ENCODE assay signal across 1 cellular context in the genomic region with DNA sequence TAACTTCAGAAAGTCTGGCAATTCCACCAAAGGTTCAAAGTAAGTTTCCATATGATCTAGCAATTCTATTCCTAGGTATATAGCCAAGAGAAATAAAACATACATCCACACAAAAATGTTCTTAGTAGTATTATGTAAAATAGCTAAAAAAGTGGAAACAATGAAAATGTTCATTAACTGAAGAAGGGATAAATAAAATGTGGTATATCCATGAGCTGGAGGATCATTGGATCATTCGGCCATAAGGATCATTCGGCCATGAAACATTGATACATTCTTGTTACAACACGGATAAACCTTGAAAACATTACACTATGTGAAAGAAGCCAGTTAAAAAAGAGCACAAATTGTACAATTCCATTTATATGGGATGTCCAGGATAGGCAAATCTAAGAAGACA.
TF ChIP-seq lines count a peak whose summit lies in the region.

No MANE protein-coding gene starts in this region.

TF ChIP-seq in WTC11, 78 proteins besides CTCF, POLR2A, EP300 and RAD21 (continued from another document):
- TF ChIP-seq, protein P1, sequence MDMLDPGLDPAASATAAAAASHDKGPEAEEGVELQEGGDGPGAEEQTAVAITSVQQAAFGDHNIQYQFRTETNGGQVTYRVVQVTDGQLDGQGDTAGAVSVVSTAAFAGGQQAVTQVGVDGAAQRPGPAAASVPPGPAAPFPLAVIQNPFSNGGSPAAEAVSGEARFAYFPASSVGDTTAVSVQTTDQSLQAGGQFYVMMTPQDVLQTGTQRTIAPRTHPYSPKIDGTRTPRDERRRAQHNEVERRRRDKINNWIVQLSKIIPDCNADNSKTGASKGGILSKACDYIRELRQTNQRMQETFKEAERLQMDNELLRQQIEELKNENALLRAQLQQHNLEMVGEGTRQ (CRISPR knock-in tag; IDR thresholded peaks at IDR 0.05), result no peak
- TF ChIP-seq ZNF512 (CRISPR knock-in tag; IDR thresholded peaks at IDR 0.05; ENCODE audit: borderline replicate concordance), result no peak
- no peak for TF ChIP-seq SMAD4 (CRISPR knock-in tag; IDR thresholded peaks at IDR 0.05)
- TF ChIP-seq USF1 (CRISPR knock-in tag; IDR thresholded peaks at IDR 0.05), result no peak
- TF ChIP-seq, protein P2, sequence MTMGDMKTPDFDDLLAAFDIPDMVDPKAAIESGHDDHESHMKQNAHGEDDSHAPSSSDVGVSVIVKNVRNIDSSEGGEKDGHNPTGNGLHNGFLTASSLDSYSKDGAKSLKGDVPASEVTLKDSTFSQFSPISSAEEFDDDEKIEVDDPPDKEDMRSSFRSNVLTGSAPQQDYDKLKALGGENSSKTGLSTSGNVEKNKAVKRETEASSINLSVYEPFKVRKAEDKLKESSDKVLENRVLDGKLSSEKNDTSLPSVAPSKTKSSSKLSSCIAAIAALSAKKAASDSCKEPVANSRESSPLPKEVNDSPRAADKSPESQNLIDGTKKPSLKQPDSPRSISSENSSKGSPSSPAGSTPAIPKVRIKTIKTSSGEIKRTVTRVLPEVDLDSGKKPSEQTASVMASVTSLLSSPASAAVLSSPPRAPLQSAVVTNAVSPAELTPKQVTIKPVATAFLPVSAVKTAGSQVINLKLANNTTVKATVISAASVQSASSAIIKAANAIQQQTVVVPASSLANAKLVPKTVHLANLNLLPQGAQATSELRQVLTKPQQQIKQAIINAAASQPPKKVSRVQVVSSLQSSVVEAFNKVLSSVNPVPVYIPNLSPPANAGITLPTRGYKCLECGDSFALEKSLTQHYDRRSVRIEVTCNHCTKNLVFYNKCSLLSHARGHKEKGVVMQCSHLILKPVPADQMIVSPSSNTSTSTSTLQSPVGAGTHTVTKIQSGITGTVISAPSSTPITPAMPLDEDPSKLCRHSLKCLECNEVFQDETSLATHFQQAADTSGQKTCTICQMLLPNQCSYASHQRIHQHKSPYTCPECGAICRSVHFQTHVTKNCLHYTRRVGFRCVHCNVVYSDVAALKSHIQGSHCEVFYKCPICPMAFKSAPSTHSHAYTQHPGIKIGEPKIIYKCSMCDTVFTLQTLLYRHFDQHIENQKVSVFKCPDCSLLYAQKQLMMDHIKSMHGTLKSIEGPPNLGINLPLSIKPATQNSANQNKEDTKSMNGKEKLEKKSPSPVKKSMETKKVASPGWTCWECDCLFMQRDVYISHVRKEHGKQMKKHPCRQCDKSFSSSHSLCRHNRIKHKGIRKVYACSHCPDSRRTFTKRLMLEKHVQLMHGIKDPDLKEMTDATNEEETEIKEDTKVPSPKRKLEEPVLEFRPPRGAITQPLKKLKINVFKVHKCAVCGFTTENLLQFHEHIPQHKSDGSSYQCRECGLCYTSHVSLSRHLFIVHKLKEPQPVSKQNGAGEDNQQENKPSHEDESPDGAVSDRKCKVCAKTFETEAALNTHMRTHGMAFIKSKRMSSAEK (CRISPR knock-in tag; IDR thresholded peaks at IDR 0.05; ENCODE audit: borderline replicate concordance), result no peak
- TF ChIP-seq, protein P3, sequence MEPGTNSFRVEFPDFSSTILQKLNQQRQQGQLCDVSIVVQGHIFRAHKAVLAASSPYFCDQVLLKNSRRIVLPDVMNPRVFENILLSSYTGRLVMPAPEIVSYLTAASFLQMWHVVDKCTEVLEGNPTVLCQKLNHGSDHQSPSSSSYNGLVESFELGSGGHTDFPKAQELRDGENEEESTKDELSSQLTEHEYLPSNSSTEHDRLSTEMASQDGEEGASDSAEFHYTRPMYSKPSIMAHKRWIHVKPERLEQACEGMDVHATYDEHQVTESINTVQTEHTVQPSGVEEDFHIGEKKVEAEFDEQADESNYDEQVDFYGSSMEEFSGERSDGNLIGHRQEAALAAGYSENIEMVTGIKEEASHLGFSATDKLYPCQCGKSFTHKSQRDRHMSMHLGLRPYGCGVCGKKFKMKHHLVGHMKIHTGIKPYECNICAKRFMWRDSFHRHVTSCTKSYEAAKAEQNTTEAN (CRISPR knock-in tag; IDR thresholded peaks at IDR 0.05), result no peak
- TF ChIP-seq ZNF671 (CRISPR knock-in tag; IDR thresholded peaks at IDR 0.05), result no peak
- TF ChIP-seq EMX1 (CRISPR knock-in tag; IDR thresholded peaks at IDR 0.05), result no peak
- no peak for TF ChIP-seq NFE2L1 (CRISPR knock-in tag; IDR thresholded peaks at IDR 0.05)
- TF ChIP-seq AFF4 (CRISPR knock-in tag; IDR thresholded peaks at IDR 0.05; ENCODE audit: borderline replicate concordance), result no peak
- no peak for TF ChIP-seq MLX (CRISPR knock-in tag; IDR thresholded peaks at IDR 0.05)
- no peak for TF ChIP-seq HMGA2 (CRISPR knock-in tag; IDR thresholded peaks at IDR 0.05)
